ENCODE assay signal across 13 cellular contexts in the genomic region with DNA sequence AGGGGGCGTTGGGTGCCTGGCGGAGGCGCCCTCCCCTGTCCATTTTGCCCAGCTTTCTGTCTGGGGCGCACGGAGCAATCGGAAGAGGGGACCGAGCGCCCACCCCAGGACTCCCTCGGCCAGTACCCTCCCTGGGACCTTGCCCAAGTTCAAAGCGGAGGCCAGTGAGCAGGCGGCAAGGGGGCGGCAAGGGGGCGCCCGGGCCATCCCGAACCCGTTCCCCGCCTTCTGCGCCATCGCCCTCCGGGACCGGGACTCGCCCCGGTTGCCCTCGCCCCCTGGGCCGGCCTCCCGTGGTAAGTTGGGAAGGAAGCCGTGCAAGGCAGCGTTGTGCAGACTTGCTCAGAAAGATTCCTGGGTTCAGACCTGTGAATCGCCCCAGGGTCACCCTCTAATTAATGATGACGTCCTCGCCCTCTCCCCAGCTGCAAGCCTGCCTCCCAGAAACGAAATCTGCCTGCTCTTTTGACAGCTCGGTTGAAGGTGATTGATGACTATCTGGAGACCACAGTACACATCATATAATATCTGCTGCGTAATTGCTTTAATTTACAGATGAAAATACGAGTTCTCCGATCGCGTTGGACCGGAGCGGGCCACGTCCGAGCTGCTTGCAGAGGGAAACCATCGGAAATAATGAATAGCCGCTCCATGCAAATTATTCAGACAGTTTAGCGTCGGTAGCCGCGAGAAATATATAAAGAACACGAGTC. TPM values are rescaled to one million over a fixed set of nuclear protein-coding genes. Genes with fewer than 3 reads are reported as not detected.
DNase-seq lines count a peak whose midpoint lies in the region; ATAC-seq and TF ChIP-seq lines count a peak whose summit lies in the region.
"Had no signal": no experiment of that assay in that cellular context is flagged by ENCODE, and none has a peak within 500 bp of the region (broad histone marks: within the 10 kb centered on the region; RNA-seq: fewer than 3 reads in every experiment).

No MANE protein-coding gene starts in this region.

- peaks cover 97% of the 10 kb centered on the region for H3K27me3 Mint-ChIP-seq in activated naive CD4-positive, alpha-beta T cell treated with anti-CD3 and anti-CD28 coated beads, Interleukin-2, amount 10 ng/mL, durations not matched to agents 7 days and 5 days
- peaks cover 47% of the 10 kb centered on the region for H3K27me3 Mint-ChIP-seq in activated T-helper 1 cell treated with anti-CD3 and anti-CD28 coated beads, Interleukin-12 subunit alpha, Interleukin-12 subunit beta, Interleukin-2, Interleukin-4 antibody, amounts not matched to agents 30 ng/mL and 10 ng/mL and 1 ng/mL, durations not matched to agents 14 hours and 24 hours and 36 hours (ENCODE audit: insufficient read depth)

- no peak overlapping the region for H3K4me3 Mint-ChIP-seq in activated naive CD4-positive, alpha-beta T cell treated with anti-CD3 and anti-CD28 coated beads, Interleukin-2, amount 10 ng/mL, durations not matched to agents 7 days and 5 days
- no peak overlapping the region for H3K4me3 Mint-ChIP-seq in activated T-helper 1 cell treated with anti-CD3 and anti-CD28 coated beads, Interleukin-12 subunit alpha, Interleukin-12 subunit beta, Interleukin-2, Interleukin-4 antibody, amounts not matched to agents 30 ng/mL and 10 ng/mL and 1 ng/mL, durations not matched to agents 14 hours and 24 hours and 36 hours

- H3K27me3 ChIP-seq in iPS-20b (ENCODE audit: insufficient read depth, low read length) = peaks cover 100% of the 10 kb centered on the region
- H3K27me3 ChIP-seq in stomach = peaks cover 77 to 100% (median 100%) of the 10 kb centered on the region in 3 donors
- H3K27me3 ChIP-seq: SJCRH30 had no signal

- no peak for TF ChIP-seq EP300 in stomach (IDR thresholded peaks at IDR 0.05)

- ATAC-seq in activated naive CD4-positive, alpha-beta T cell treated with anti-CD3 and anti-CD28 coated beads, Interleukin-2, amount 50 U/mL, for 72 hours = no peak
- ATAC-seq in HG02840 (IDR thresholded peaks at IDR 0.05; ENCODE audit: low FRiP score, unreplicated experiment) = no peak

- peaks cover 2% of the 10 kb centered on the region for H3K36me3 Mint-ChIP-seq in activated naive CD4-positive, alpha-beta T cell treated with anti-CD3 and anti-CD28 coated beads, Interleukin-2, amount 10 ng/mL, durations not matched to agents 7 days and 5 days
- H3K36me3 Mint-ChIP-seq in activated naive CD4-positive, alpha-beta T cell treated with anti-CD3 and anti-CD28 coated beads, Interleukin-2, amount 50 U/mL, for 72 hours = peaks cover 5 to 10% of the 10 kb centered on the region in 2 donors
- no peaks in the 10 kb centered on the region for H3K36me3 Mint-ChIP-seq in activated T-helper 1 cell treated with anti-CD3 and anti-CD28 coated beads, Interleukin-12 subunit alpha, Interleukin-12 subunit beta, Interleukin-2, Interleukin-4 antibody, amounts not matched to agents 30 ng/mL and 10 ng/mL and 1 ng/mL, durations not matched to agents 14 hours and 24 hours and 36 hours (ENCODE audit: low read depth)

- no peak for TF ChIP-seq CTCF in stomach (IDR thresholded peaks at IDR 0.05)

- CTCF ChIA-PET in activated naive CD4-positive, alpha-beta T cell treated with anti-CD3 and anti-CD28 coated beads, Interleukin-2, amount 10 ng/mL, durations not matched to agents 7 days and 5 days (lab: Charles Lee) = no interaction called here

- H3K4me1 Mint-ChIP-seq in activated naive CD4-positive, alpha-beta T cell treated with anti-CD3 and anti-CD28 coated beads, Interleukin-2, amount 10 ng/mL, durations not matched to agents 7 days and 5 days = peaks cover 2% of the 10 kb centered on the region
- H3K4me1 Mint-ChIP-seq in activated T-helper 1 cell treated with anti-CD3 and anti-CD28 coated beads, Interleukin-12 subunit alpha, Interleukin-12 subunit beta, Interleukin-2, Interleukin-4 antibody, amounts not matched to agents 30 ng/mL and 10 ng/mL and 1 ng/mL, durations not matched to agents 14 hours and 24 hours and 36 hours (ENCODE audit: low read depth) = no peaks in the 10 kb centered on the region
- H3K4me1 Mint-ChIP-seq: CD14-positive monocyte had no signal

- no peak overlapping the region for H3K27ac ChIP-seq in iPS-20b (ENCODE audit: low read length)
- no peak overlapping the region for H3K27ac ChIP-seq in stomach
- H3K27ac ChIP-seq: SJCRH30 had no signal

- no peak for DNase-seq in activated naive CD4-positive, alpha-beta T cell treated with anti-CD3 and anti-CD28 coated beads, Interleukin-2, amount 10 ng/mL, durations not matched to agents 7 days and 5 days
- DNase-seq in activated naive CD4-positive, alpha-beta T cell treated with anti-CD3 and anti-CD28 coated beads, Interleukin-2, amount 50 U/mL, for 72 hours (ENCODE audit: low spot score in 2 of 2) = no peak
- no peak for DNase-seq in activated T-helper 1 cell treated with anti-CD3 and anti-CD28 coated beads, Interleukin-12 subunit alpha, Interleukin-12 subunit beta, Interleukin-2, Interleukin-4 antibody, amounts not matched to agents 30 ng/mL and 10 ng/mL and 1 ng/mL, durations not matched to agents 14 hours and 24 hours and 36 hours (ENCODE audit: low spot score)
- no peak for DNase-seq in stomach
- DNase-seq in NCI-H2107 treated with DMSO at 0.1 percent for 48 hours (lab: John Stamatoyannopoulos, UW; ENCODE audit: unreplicated experiment) = no peak
- no peak for DNase-seq in stimulated activated CD4-positive, alpha-beta T cell treated with anti-CD3 and anti-CD28 coated beads, Interleukin-1b, Interleukin-23, amount 100 ng/mL, for 48 hours
- DNase-seq: mesenchymal stem cell, NCI-H345, SJCRH30, small intestine had no signal

- 6 to 9% (median 7%) methylated on average over 36 to 49 of the region's 49 CpGs for WGBS in stomach, 5 donors

- H3K36me3 ChIP-seq in iPS-20b (ENCODE audit: insufficient read depth, low read depth, low read length) = no peaks in the 10 kb centered on the region
- H3K36me3 ChIP-seq in stomach = no peaks in the 10 kb centered on the region
- H3K36me3 ChIP-seq: SJCRH30 had no signal

- H3K4me1 ChIP-seq in iPS-20b (ENCODE audit: insufficient read depth, low read length) (peaks cover 8% of the 10 kb centered on the region; the same call in 1 of the 2 replicates), stomach (peaks cover 27 to 57% (median 40%) of the 10 kb centered on the region in 4 donors)
- H3K4me1 ChIP-seq: SJCRH30 had no signal

- no peak for TF ChIP-seq POLR2A in stomach (IDR thresholded peaks at IDR 0.05)

- H3K9ac ChIP-seq in iPS-20b (ENCODE audit: low read depth, low read length) = no peak overlapping the region

- intact Hi-C loops in activated T-helper 1 cell treated with anti-CD3 and anti-CD28 coated beads, Interleukin-12 subunit alpha, Interleukin-12 subunit beta, Interleukin-2, Interleukin-4 antibody, amounts not matched to agents 30 ng/mL and 10 ng/mL and 1 ng/mL, durations not matched to agents 14 hours and 24 hours and 36 hours (cut with micrococcal nuclease) = loop anchor here (1.0 kb wide), 1 partner anchor 8 kb away; no protein-coding TSS in a partner anchor
- intact Hi-C loops in stomach (cut with DNase I; ENCODE audit: low total_unique reads) = no loop called here

- H3K4me3 ChIP-seq in iPS-20b (ENCODE audit: low read length) (peak overlapping the region; percentile 42; the same call in 1 of the 2 replicates), stomach (peak overlapping the region in 3 of 4 donors; percentile 31 to 41 (median 33))
- H3K4me3 ChIP-seq: SJCRH30 had no signal

- no peaks in the 10 kb centered on the region for H3K9me3 Mint-ChIP-seq in activated naive CD4-positive, alpha-beta T cell treated with anti-CD3 and anti-CD28 coated beads, Interleukin-2, amount 10 ng/mL, durations not matched to agents 7 days and 5 days
- H3K9me3 Mint-ChIP-seq in activated naive CD4-positive, alpha-beta T cell treated with anti-CD3 and anti-CD28 coated beads, Interleukin-2, amount 50 U/mL, for 72 hours = no peaks in the 10 kb centered on the region
- H3K9me3 Mint-ChIP-seq in activated T-helper 1 cell treated with anti-CD3 and anti-CD28 coated beads, Interleukin-12 subunit alpha, Interleukin-12 subunit beta, Interleukin-2, Interleukin-4 antibody, amounts not matched to agents 30 ng/mL and 10 ng/mL and 1 ng/mL, durations not matched to agents 14 hours and 24 hours and 36 hours = no peaks in the 10 kb centered on the region

- H3K27ac Mint-ChIP-seq in activated naive CD4-positive, alpha-beta T cell treated with anti-CD3 and anti-CD28 coated beads, Interleukin-2, amount 10 ng/mL, durations not matched to agents 7 days and 5 days = peak overlapping the region; percentile 67
- H3K27ac Mint-ChIP-seq in activated naive CD4-positive, alpha-beta T cell treated with anti-CD3 and anti-CD28 coated beads, Interleukin-2, amount 50 U/mL, for 72 hours = no peak overlapping the region
- peak overlapping the region; percentile 66 for H3K27ac Mint-ChIP-seq in activated T-helper 1 cell treated with anti-CD3 and anti-CD28 coated beads, Interleukin-12 subunit alpha, Interleukin-12 subunit beta, Interleukin-2, Interleukin-4 antibody, amounts not matched to agents 30 ng/mL and 10 ng/mL and 1 ng/mL, durations not matched to agents 14 hours and 24 hours and 36 hours
- H3K27ac Mint-ChIP-seq: CD14-positive monocyte had no signal

- H3K9me3 ChIP-seq in iPS-20b (ENCODE audit: insufficient read depth, low read depth, low read length) = no peaks in the 10 kb centered on the region; the same call in 1 of the 2 replicates
- no peaks in the 10 kb centered on the region for H3K9me3 ChIP-seq in stomach
- H3K9me3 ChIP-seq: SJCRH30 had no signal

RNA-seq across cellular contexts. Expression of a gene that starts 1.4 kb away (rescaled TPM):
- total RNA-seq in activated naive CD4-positive, alpha-beta T cell treated with anti-CD3 and anti-CD28 coated beads, Interleukin-2, amount 50 U/mL, for 72 hours = not detected
- total RNA-seq in activated T-helper 1 cell treated with anti-CD3 and anti-CD28 coated beads, Interleukin-12 subunit alpha, Interleukin-12 subunit beta, Interleukin-2, Interleukin-4 antibody, amounts not matched to agents 30 ng/mL and 10 ng/mL and 1 ng/mL, durations not matched to agents 14 hours and 24 hours and 36 hours = not detected in 2 replicates
- total RNA-seq in stomach = not detected
- polyA plus RNA-seq in stomach = 10 to 100 TPM in 1 of 3 donors, not detected in 2; 14.8 TPM
- total RNA-seq: SJCRH30 had no signal
- polyA plus RNA-seq: CD14-positive monocyte had no signal

Comparison
In these comparisons a context has a peak if more than half of its experiments do, and no peak if none do; other contexts are left out.
1. H3K27ac Mint-ChIP-seq: peak in activated naive CD4-positive, alpha-beta T cell treated with anti-CD3 and anti-CD28 coated beads, Interleukin-2, amount 10 ng/mL, durations not matched to agents 7 days and 5 days (single experiment) and activated T-helper 1 cell treated with anti-CD3 and anti-CD28 coated beads, Interleukin-12 subunit alpha, Interleukin-12 subunit beta, Interleukin-2, Interleukin-4 antibody, amounts not matched to agents 30 ng/mL and 10 ng/mL and 1 ng/mL, durations not matched to agents 14 hours and 24 hours and 36 hours (single experiment); none in activated naive CD4-positive, alpha-beta T cell treated with anti-CD3 and anti-CD28 coated beads, Interleukin-2, amount 50 U/mL, for 72 hours (0 of 2).